In the genomic region with DNA sequence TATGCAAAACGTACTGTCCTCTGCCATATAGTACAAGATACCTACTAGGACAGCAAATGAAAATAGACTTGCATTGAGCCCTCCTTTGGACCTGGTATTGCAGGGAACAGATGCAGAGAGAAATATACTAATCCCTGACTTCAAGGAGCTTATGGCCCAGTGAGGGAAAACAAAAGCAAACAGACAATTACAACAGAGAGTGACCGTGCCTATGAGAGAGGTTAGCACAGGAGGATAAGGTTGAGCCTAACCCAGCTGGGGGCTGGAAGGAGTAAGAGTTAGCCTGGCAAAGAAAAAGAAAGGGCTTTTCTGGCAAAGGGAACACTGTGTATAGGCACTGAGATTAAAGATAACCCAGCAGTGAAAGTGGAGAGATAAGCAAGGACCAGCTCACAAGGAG, we compare ENCODE assay signal across 26 cellular contexts. TPM values are rescaled to one million over a fixed set of nuclear protein-coding genes. Genes with fewer than 3 reads are reported as not detected.
DNase-seq lines count a peak whose midpoint lies in the region; ATAC-seq and TF ChIP-seq lines count a peak whose summit lies in the region.
"Had no signal": no experiment of that assay in that cellular context is flagged by ENCODE, and none has a peak within 500 bp of the region (broad histone marks: within the 10 kb centered on the region; RNA-seq: fewer than 3 reads in every experiment).

No MANE protein-coding gene starts in this region.

- H3K9me3 ChIP-seq in adrenal gland (replicated peaks in 1 of 3) = no peaks in the 10 kb centered on the region
- H3K9me3 ChIP-seq: BE2C had no signal

- H3K4me1 ChIP-seq in adrenal gland (replicated peaks in 1 of 2) = peaks cover 0 to 16% of the 10 kb centered on the region in 2 donors
- H3K4me1 ChIP-seq: BE2C had no signal

- 86 to 95% (median 93%) methylated on average over 2 of the region's 2 CpGs for WGBS in adrenal gland, 4 donors

- TF ChIP-seq POLR2A in adrenal gland (IDR thresholded peaks at IDR 0.05) = no peak

- no peak overlapping the region for H3K4me3 Mint-ChIP-seq in T-helper 1 cell treated with Interleukin-12 subunit alpha and Interleukin-12 subunit beta and Interleukin-4 antibody, amounts not matched to agents 30 μg/mL and 1 μg/mL, for 36 hours
- H3K4me3 Mint-ChIP-seq in activated naive CD8-positive, alpha-beta T cell = no peak overlapping the region
- no peak overlapping the region for H3K4me3 Mint-ChIP-seq in activated naive CD8-positive, alpha-beta T cell treated with anti-CD3 and anti-CD28 coated beads, Interleukin-2, amount 50 U/mL, for 24 hours
- no peak overlapping the region for H3K4me3 Mint-ChIP-seq in activated naive CD8-positive, alpha-beta T cell treated with anti-CD3 and anti-CD28 coated beads for 36 hours

- no peaks in the 10 kb centered on the region for H3K27me3 Mint-ChIP-seq in T-helper 1 cell treated with Interleukin-12 subunit alpha and Interleukin-12 subunit beta and Interleukin-4 antibody, amounts not matched to agents 30 μg/mL and 1 μg/mL, for 36 hours (ENCODE audit: low read depth)
- no peaks in the 10 kb centered on the region for H3K27me3 Mint-ChIP-seq in activated naive CD8-positive, alpha-beta T cell
- no peaks in the 10 kb centered on the region for H3K27me3 Mint-ChIP-seq in activated naive CD8-positive, alpha-beta T cell treated with anti-CD3 and anti-CD28 coated beads, Interleukin-2, amount 50 U/mL, for 24 hours
- H3K27me3 Mint-ChIP-seq in activated naive CD8-positive, alpha-beta T cell treated with anti-CD3 and anti-CD28 coated beads for 36 hours = no peaks in the 10 kb centered on the region
- H3K27me3 Mint-ChIP-seq: CD8-positive, alpha-beta memory T cell had no signal

- H3K4me3 ChIP-seq in adrenal gland = no peak overlapping the region
- H3K4me3 ChIP-seq: GM12878, GM23248 had no signal

- no peak for DNase-seq in T-helper 1 cell
- DNase-seq in activated naive CD8-positive, alpha-beta T cell treated with anti-CD3 and anti-CD28 coated beads, Interleukin-2, amount 50 U/mL, for 24 hours = no peak
- no peak for DNase-seq in activated naive CD8-positive, alpha-beta T cell treated with anti-CD3 and anti-CD28 coated beads for 36 hours
- DNase-seq in adrenal gland = no peak
- DNase-seq in cerebellum (ENCODE audit: low spot score) = no peak
- DNase-seq: BE2C; CD8-positive, alpha-beta memory T cell; DMS 273 treated with DMSO at 0.1 percent for 48 hours; GDM1; GM23248; HCEC 1CT; IMR-90; Karpas-422; MM.1S; NCI-H1092 treated with DMSO at 0.1 percent for 48 hours; NCI-H187; NCI-H345; NCI-H526 treated with DMSO at 0.1 percent for 48 hours; NK-92 treated with Interleukin-12 subunit alpha and Interleukin-12 subunit beta, amount 100 ng/mL, for 24 hours; SHP77 had no signal

- H3K9me3 Mint-ChIP-seq in T-helper 1 cell treated with Interleukin-12 subunit alpha and Interleukin-12 subunit beta and Interleukin-4 antibody, amounts not matched to agents 30 μg/mL and 1 μg/mL, for 36 hours = no peaks in the 10 kb centered on the region
- no peaks in the 10 kb centered on the region for H3K9me3 Mint-ChIP-seq in activated naive CD8-positive, alpha-beta T cell (ENCODE audit: low read depth)
- H3K9me3 Mint-ChIP-seq in activated naive CD8-positive, alpha-beta T cell treated with anti-CD3 and anti-CD28 coated beads, Interleukin-2, amount 50 U/mL, for 24 hours = no peaks in the 10 kb centered on the region
- H3K9me3 Mint-ChIP-seq in activated naive CD8-positive, alpha-beta T cell treated with anti-CD3 and anti-CD28 coated beads for 36 hours = no peaks in the 10 kb centered on the region
- H3K9me3 Mint-ChIP-seq: CD8-positive, alpha-beta memory T cell had no signal

- H3K27ac ChIP-seq in adrenal gland = no peak overlapping the region
- H3K27ac ChIP-seq: 22Rv1, GM23248 had no signal

- peaks cover 8% of the 10 kb centered on the region for H3K4me1 Mint-ChIP-seq in T-helper 1 cell treated with Interleukin-12 subunit alpha and Interleukin-12 subunit beta and Interleukin-4 antibody, amounts not matched to agents 30 μg/mL and 1 μg/mL, for 36 hours (ENCODE audit: low read depth)
- H3K4me1 Mint-ChIP-seq in activated naive CD8-positive, alpha-beta T cell (ENCODE audit: low read depth) = peaks cover 21% of the 10 kb centered on the region
- H3K4me1 Mint-ChIP-seq in activated naive CD8-positive, alpha-beta T cell treated with anti-CD3 and anti-CD28 coated beads, Interleukin-2, amount 50 U/mL, for 24 hours = peaks cover 11% of the 10 kb centered on the region
- peaks cover 18% of the 10 kb centered on the region for H3K4me1 Mint-ChIP-seq in activated naive CD8-positive, alpha-beta T cell treated with anti-CD3 and anti-CD28 coated beads for 36 hours

- ATAC-seq in activated naive CD8-positive, alpha-beta T cell treated with anti-CD3 and anti-CD28 coated beads, Interleukin-2, amount 50 U/mL, for 24 hours = no peak
- ATAC-seq in GM19023 (IDR thresholded peaks at IDR 0.05; ENCODE audit: unreplicated experiment) = no peak

- H3K27me3 ChIP-seq in adrenal gland = no peaks in the 10 kb centered on the region
- H3K27me3 ChIP-seq: BE2C had no signal

- H3K36me3 ChIP-seq in adrenal gland (replicated peaks in 1 of 2) = peaks cover 0 to 50% of the 10 kb centered on the region in 2 donors

- peaks cover 27% of the 10 kb centered on the region for H3K36me3 Mint-ChIP-seq in T-helper 1 cell treated with Interleukin-12 subunit alpha and Interleukin-12 subunit beta and Interleukin-4 antibody, amounts not matched to agents 30 μg/mL and 1 μg/mL, for 36 hours (ENCODE audit: low read depth)
- peaks cover 3% of the 10 kb centered on the region for H3K36me3 Mint-ChIP-seq in activated naive CD8-positive, alpha-beta T cell
- peaks cover 20% of the 10 kb centered on the region for H3K36me3 Mint-ChIP-seq in activated naive CD8-positive, alpha-beta T cell treated with anti-CD3 and anti-CD28 coated beads, Interleukin-2, amount 50 U/mL, for 24 hours (ENCODE audit: low read depth)
- H3K36me3 Mint-ChIP-seq in activated naive CD8-positive, alpha-beta T cell treated with anti-CD3 and anti-CD28 coated beads for 36 hours = peaks cover 11% of the 10 kb centered on the region

- H3K27ac Mint-ChIP-seq in T-helper 1 cell treated with Interleukin-12 subunit alpha and Interleukin-12 subunit beta and Interleukin-4 antibody, amounts not matched to agents 30 μg/mL and 1 μg/mL, for 36 hours = peak overlapping the region; percentile 16
- peak overlapping the region; percentile 36 for H3K27ac Mint-ChIP-seq in activated naive CD8-positive, alpha-beta T cell
- H3K27ac Mint-ChIP-seq in activated naive CD8-positive, alpha-beta T cell treated with anti-CD3 and anti-CD28 coated beads, Interleukin-2, amount 50 U/mL, for 24 hours = no peak overlapping the region
- H3K27ac Mint-ChIP-seq in activated naive CD8-positive, alpha-beta T cell treated with anti-CD3 and anti-CD28 coated beads for 36 hours = peak overlapping the region; percentile 49

- no peak for TF ChIP-seq CTCF in adrenal gland (IDR thresholded peaks at IDR 0.05)

- intact Hi-C loops in adrenal gland (cut with DNase I) = no loop called here

RNA-seq across cellular contexts. Expression of gene CDC26, which starts 5.5 kb away (rescaled TPM):
- total RNA-seq in activated naive CD8-positive, alpha-beta T cell treated with anti-CD3 and anti-CD28 coated beads for 36 hours = 10 to 100 TPM; 35.1 to 41.8 TPM
- total RNA-seq in adrenal gland (10 to 100 TPM; 25.7 to 40.1 (median 28.5) TPM), cerebellum (15.5 TPM)
- polyA plus RNA-seq in adrenal gland = 10 to 100 TPM; 26.7 to 63.7 (median 29.8) TPM

RNA-seq across cellular contexts. Expression of gene PRPF4, which starts 5.6 kb away (rescaled TPM):
- 10 to 100 TPM; 65.9 to 66.3 TPM for total RNA-seq in activated naive CD8-positive, alpha-beta T cell treated with anti-CD3 and anti-CD28 coated beads for 36 hours
- 10 to 100 TPM; 14.3 to 36.5 (median 22.7) TPM for total RNA-seq in adrenal gland
- 10 to 100 TPM in 2 of 3 donors, 1 to 10 TPM in 1; 9.6 to 37.9 (median 11.7) TPM for polyA plus RNA-seq in adrenal gland
- 19.2 TPM for total RNA-seq in cerebellum

RNA-seq across cellular contexts. Expression of gene RNF183, which starts 33.3 kb away (rescaled TPM):
- total RNA-seq in activated naive CD8-positive, alpha-beta T cell treated with anti-CD3 and anti-CD28 coated beads for 36 hours = not detected
- not detected for total RNA-seq in adrenal gland
- polyA plus RNA-seq in adrenal gland = under 1 TPM; 0.24 to 0.48 (median 0.29) TPM
- not detected for total RNA-seq in cerebellum
- total RNA-seq: CD8-positive, alpha-beta memory T cell; GM23248; IMR-90; OCI-LY7 had no signal
- polyA plus RNA-seq: CD8-positive, alpha-beta memory T cell; GM23248; IMR-90 had no signal

RNA-seq across cellular contexts. Expression of gene SLC31A1, which starts 48.5 kb away (rescaled TPM):
- total RNA-seq in activated naive CD8-positive, alpha-beta T cell treated with anti-CD3 and anti-CD28 coated beads for 36 hours = 10 to 100 TPM; 16.7 to 16.8 TPM
- total RNA-seq in adrenal gland (10 to 100 TPM; 19.8 to 99.5 (median 28.4) TPM), cerebellum (9.5 TPM)
- polyA plus RNA-seq in adrenal gland = 100 to 1,000 TPM in 1 of 3 donors, 10 to 100 TPM in 2; 10.2 to 105 (median 16.3) TPM

RNA-seq across cellular contexts. Expression of gene FKBP15, which starts 48.8 kb away (rescaled TPM):
- 10 to 100 TPM; 28.4 to 28.5 TPM for total RNA-seq in activated naive CD8-positive, alpha-beta T cell treated with anti-CD3 and anti-CD28 coated beads for 36 hours
- total RNA-seq in adrenal gland (10 to 100 TPM; 22.2 to 38.1 (median 31.9) TPM), cerebellum (23.0 TPM)
- 10 to 100 TPM; 14.1 to 30.2 (median 16.0) TPM for polyA plus RNA-seq in adrenal gland
